1 cellular context compared by ENCODE assay signal in the genomic region with DNA sequence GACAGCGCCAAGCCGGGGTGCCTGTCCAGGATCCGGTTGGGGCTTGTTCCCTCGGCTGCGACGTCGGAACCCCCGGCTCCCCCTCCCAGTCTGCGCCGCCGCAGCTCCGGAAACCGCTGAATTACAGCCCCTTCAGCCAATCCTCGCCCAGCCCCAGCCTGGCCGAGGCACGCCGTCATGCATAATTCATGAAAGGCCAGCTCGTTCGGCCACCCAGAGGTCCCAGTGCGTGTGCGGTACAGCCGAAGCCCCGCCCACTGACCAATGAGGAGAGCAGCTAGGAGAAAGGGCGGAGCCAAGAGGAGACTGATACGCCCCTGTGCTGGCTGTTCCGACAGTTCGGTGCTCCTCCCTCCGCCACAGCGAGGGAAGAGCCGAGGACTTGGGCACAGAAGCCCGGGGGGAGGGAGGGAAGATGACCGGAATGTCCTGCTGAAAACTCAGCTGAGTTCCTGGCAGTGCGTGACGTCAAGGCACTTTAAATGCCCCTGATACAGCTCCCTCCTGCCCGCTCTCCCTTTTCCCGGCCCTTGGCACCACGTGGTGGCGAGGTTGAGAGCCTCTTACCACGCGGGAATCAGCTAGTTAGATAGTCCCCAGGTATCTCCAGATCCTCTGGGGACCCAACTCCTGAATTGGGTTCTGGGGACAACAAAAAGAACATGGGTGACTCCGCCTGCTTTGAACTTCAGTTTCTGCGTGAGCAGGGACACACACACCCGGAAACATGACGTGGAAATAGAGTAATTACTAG.
A peak's percentile ranks its signal among the peaks of the same experiment; 100 is the strongest.
TF ChIP-seq lines count a peak whose summit lies in the region.

A gene (minus strand): TSS at position 62 of the 754 bp plus-strand sequence. CDS start 39,926 bp downstream, outside the sequence.

TF ChIP-seq in HepG2, 621 proteins besides CTCF, POLR2A, EP300 and RAD21 (continued from another document and continues in another):
- TF ChIP-seq HDAC2 (CRISPR knock-in tag; IDR thresholded peaks at IDR 0.05): peak; percentile 98
- no peak; the same call in 1 of the 2 replicates for TF ChIP-seq SSRP1 (CRISPR knock-in tag; IDR thresholded peaks at IDR 0.05)
- no peak; the same call in none of the 2 replicates for TF ChIP-seq HOXA9 (CRISPR knock-in tag; IDR thresholded peaks at IDR 0.05; ENCODE audit: borderline replicate concordance)
- TF ChIP-seq ZNF17 (CRISPR knock-in tag; IDR thresholded peaks at IDR 0.05): no peak
- peak; percentile 83 for TF ChIP-seq ZEB1 (IDR thresholded peaks at IDR 0.05; ENCODE audit: insufficient replicate concordance, low read depth)
- TF ChIP-seq, protein P1, sequence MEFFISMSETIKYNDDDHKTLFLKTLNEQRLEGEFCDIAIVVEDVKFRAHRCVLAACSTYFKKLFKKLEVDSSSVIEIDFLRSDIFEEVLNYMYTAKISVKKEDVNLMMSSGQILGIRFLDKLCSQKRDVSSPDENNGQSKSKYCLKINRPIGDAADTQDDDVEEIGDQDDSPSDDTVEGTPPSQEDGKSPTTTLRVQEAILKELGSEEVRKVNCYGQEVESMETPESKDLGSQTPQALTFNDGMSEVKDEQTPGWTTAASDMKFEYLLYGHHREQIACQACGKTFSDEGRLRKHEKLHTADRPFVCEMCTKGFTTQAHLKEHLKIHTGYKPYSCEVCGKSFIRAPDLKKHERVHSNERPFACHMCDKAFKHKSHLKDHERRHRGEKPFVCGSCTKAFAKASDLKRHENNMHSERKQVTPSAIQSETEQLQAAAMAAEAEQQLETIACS (CRISPR knock-in tag; IDR thresholded peaks at IDR 0.05): no peak
- TF ChIP-seq XRCC5 (optimal IDR thresholded peaks at IDR 0.05; ENCODE audit: low read length): peak; percentile 100
- peak; percentile 99 for TF ChIP-seq HOXA5 (CRISPR knock-in tag; IDR thresholded peaks at IDR 0.05)
- no peak; the same call in 1 of the 2 replicates for TF ChIP-seq MEIS1 (CRISPR knock-in tag; IDR thresholded peaks at IDR 0.05; ENCODE audit: borderline replicate concordance)
- TF ChIP-seq, protein P2, sequence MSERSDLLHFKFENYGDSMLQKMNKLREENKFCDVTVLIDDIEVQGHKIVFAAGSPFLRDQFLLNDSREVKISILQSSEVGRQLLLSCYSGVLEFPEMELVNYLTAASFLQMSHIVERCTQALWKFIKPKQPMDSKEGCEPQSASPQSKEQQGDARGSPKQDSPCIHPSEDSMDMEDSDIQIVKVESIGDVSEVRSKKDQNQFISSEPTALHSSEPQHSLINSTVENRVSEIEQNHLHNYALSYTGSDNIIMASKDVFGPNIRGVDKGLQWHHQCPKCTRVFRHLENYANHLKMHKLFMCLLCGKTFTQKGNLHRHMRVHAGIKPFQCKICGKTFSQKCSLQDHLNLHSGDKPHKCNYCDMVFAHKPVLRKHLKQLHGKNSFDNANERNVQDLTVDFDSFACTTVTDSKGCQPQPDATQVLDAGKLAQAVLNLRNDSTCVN (CRISPR knock-in tag; IDR thresholded peaks at IDR 0.05; ENCODE audit: borderline replicate concordance): peak; percentile 95
- peak; percentile 98 for TF ChIP-seq DMAP1 (CRISPR knock-in tag; IDR thresholded peaks at IDR 0.05)
- TF ChIP-seq TARDBP (CRISPR knock-in tag; IDR thresholded peaks at IDR 0.05): peak; percentile 100
- TF ChIP-seq, protein P3, sequence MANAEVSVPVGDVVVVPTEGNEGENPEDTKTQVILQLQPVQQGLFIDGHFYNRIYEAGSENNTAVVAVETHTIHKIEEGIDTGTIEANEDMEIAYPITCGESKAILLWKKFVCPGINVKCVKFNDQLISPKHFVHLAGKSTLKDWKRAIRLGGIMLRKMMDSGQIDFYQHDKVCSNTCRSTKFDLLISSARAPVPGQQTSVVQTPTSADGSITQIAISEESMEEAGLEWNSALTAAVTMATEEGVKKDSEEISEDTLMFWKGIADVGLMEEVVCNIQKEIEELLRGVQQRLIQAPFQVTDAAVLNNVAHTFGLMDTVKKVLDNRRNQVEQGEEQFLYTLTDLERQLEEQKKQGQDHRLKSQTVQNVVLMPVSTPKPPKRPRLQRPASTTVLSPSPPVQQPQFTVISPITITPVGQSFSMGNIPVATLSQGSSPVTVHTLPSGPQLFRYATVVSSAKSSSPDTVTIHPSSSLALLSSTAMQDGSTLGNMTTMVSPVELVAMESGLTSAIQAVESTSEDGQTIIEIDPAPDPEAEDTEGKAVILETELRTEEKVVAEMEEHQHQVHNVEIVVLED (CRISPR knock-in tag; IDR thresholded peaks at IDR 0.05; ENCODE audit: borderline replicate concordance): peak; percentile 90
- TF ChIP-seq, protein P4, sequence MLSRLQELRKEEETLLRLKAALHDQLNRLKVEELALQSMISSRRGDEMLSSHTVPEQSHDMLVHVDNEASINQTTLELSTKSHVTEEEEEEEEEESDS (CRISPR knock-in tag; IDR thresholded peaks at IDR 0.05; ENCODE audit: borderline replicate concordance): peak; percentile 96
- TF ChIP-seq ISL2 (CRISPR knock-in tag; IDR thresholded peaks at IDR 0.05): peak; percentile 96
- peak; percentile 100 for TF ChIP-seq KDM5A (IDR thresholded peaks at IDR 0.05; ENCODE audit: borderline replicate concordance, low read length)
- TF ChIP-seq, protein P5, sequence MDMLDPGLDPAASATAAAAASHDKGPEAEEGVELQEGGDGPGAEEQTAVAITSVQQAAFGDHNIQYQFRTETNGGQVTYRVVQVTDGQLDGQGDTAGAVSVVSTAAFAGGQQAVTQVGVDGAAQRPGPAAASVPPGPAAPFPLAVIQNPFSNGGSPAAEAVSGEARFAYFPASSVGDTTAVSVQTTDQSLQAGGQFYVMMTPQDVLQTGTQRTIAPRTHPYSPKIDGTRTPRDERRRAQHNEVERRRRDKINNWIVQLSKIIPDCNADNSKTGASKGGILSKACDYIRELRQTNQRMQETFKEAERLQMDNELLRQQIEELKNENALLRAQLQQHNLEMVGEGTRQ (IDR thresholded peaks at IDR 0.05; ENCODE audit: low read depth, low read length): peak; percentile 85
- TF ChIP-seq, protein P5 (CRISPR knock-in tag; IDR thresholded peaks at IDR 0.05; ENCODE audit: borderline replicate concordance): peak; percentile 98
- TF ChIP-seq NR3C1 (CRISPR knock-in tag; IDR thresholded peaks at IDR 0.05): no peak
- no peak; the same call in 1 of the 2 replicates for TF ChIP-seq ZSCAN20 (CRISPR knock-in tag; IDR thresholded peaks at IDR 0.05; ENCODE audit: borderline replicate concordance)
- TF ChIP-seq, protein P6, sequence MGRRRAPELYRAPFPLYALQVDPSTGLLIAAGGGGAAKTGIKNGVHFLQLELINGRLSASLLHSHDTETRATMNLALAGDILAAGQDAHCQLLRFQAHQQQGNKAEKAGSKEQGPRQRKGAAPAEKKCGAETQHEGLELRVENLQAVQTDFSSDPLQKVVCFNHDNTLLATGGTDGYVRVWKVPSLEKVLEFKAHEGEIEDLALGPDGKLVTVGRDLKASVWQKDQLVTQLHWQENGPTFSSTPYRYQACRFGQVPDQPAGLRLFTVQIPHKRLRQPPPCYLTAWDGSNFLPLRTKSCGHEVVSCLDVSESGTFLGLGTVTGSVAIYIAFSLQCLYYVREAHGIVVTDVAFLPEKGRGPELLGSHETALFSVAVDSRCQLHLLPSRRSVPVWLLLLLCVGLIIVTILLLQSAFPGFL (CRISPR knock-in tag; IDR thresholded peaks at IDR 0.05): no peak
- TF ChIP-seq NR2F1 (CRISPR knock-in tag; IDR thresholded peaks at IDR 0.05): peak; percentile 58 to 62; a peak in 3 of 4 replicates
- TF ChIP-seq FOXK2 (IDR thresholded peaks at IDR 0.05): peak; percentile 48; the same call in 1 of the 2 replicates
- peak; percentile 89 for TF ChIP-seq WIZ (CRISPR knock-in tag; IDR thresholded peaks at IDR 0.05)
- peak; percentile 2; the same call in 1 of the 2 replicates for TF ChIP-seq GATA4 (IDR thresholded peaks at IDR 0.05; ENCODE audit: borderline replicate concordance, low read depth)
- peak; percentile 89 for TF ChIP-seq RBFOX2 (IDR thresholded peaks at IDR 0.05; ENCODE audit: low read depth, low read length)
- 0 out of 2 replicates have a peak, but pooled peaks have one; percentile 67 for TF ChIP-seq ZNF572 (CRISPR knock-in tag; IDR thresholded peaks at IDR 0.05)
- TF ChIP-seq TP53 (CRISPR knock-in tag; conservative IDR thresholded peaks at IDR 0.05): peak; percentile 74; the same call in 1 of the 2 replicates
- TF ChIP-seq NR2F2 (IDR thresholded peaks at IDR 0.05; ENCODE audit: borderline replicate concordance, low read depth): peak; percentile 84; the same call in 1 of the 2 replicates
- no peak for TF ChIP-seq ZNF773 (CRISPR knock-in tag; IDR thresholded peaks at IDR 0.05; ENCODE audit: borderline replicate concordance)
- TF ChIP-seq, protein P7, sequence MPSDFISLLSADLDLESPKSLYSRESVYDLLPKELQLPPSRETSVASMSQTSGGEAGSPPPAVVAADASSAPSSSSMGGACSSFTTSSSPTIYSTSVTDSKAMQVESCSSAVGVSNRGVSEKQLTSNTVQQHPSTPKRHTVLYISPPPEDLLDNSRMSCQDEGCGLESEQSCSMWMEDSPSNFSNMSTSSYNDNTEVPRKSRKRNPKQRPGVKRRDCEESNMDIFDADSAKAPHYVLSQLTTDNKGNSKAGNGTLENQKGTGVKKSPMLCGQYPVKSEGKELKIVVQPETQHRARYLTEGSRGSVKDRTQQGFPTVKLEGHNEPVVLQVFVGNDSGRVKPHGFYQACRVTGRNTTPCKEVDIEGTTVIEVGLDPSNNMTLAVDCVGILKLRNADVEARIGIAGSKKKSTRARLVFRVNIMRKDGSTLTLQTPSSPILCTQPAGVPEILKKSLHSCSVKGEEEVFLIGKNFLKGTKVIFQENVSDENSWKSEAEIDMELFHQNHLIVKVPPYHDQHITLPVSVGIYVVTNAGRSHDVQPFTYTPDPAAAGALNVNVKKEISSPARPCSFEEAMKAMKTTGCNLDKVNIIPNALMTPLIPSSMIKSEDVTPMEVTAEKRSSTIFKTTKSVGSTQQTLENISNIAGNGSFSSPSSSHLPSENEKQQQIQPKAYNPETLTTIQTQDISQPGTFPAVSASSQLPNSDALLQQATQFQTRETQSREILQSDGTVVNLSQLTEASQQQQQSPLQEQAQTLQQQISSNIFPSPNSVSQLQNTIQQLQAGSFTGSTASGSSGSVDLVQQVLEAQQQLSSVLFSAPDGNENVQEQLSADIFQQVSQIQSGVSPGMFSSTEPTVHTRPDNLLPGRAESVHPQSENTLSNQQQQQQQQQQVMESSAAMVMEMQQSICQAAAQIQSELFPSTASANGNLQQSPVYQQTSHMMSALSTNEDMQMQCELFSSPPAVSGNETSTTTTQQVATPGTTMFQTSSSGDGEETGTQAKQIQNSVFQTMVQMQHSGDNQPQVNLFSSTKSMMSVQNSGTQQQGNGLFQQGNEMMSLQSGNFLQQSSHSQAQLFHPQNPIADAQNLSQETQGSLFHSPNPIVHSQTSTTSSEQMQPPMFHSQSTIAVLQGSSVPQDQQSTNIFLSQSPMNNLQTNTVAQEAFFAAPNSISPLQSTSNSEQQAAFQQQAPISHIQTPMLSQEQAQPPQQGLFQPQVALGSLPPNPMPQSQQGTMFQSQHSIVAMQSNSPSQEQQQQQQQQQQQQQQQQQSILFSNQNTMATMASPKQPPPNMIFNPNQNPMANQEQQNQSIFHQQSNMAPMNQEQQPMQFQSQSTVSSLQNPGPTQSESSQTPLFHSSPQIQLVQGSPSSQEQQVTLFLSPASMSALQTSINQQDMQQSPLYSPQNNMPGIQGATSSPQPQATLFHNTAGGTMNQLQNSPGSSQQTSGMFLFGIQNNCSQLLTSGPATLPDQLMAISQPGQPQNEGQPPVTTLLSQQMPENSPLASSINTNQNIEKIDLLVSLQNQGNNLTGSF (CRISPR knock-in tag; IDR thresholded peaks at IDR 0.05): peak; percentile 95
- peak; percentile 90 for TF ChIP-seq BCL6 (CRISPR knock-in tag; IDR thresholded peaks at IDR 0.05)
- TF ChIP-seq, protein P8, sequence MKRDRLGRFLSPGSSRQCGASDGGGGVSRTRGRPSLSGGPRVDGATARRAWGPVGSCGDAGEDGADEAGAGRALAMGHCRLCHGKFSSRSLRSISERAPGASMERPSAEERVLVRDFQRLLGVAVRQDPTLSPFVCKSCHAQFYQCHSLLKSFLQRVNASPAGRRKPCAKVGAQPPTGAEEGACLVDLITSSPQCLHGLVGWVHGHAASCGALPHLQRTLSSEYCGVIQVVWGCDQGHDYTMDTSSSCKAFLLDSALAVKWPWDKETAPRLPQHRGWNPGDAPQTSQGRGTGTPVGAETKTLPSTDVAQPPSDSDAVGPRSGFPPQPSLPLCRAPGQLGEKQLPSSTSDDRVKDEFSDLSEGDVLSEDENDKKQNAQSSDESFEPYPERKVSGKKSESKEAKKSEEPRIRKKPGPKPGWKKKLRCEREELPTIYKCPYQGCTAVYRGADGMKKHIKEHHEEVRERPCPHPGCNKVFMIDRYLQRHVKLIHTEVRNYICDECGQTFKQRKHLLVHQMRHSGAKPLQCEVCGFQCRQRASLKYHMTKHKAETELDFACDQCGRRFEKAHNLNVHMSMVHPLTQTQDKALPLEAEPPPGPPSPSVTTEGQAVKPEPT (CRISPR knock-in tag; IDR thresholded peaks at IDR 0.05; ENCODE audit: low read depth): peak; percentile 91
- TF ChIP-seq, protein P9, sequence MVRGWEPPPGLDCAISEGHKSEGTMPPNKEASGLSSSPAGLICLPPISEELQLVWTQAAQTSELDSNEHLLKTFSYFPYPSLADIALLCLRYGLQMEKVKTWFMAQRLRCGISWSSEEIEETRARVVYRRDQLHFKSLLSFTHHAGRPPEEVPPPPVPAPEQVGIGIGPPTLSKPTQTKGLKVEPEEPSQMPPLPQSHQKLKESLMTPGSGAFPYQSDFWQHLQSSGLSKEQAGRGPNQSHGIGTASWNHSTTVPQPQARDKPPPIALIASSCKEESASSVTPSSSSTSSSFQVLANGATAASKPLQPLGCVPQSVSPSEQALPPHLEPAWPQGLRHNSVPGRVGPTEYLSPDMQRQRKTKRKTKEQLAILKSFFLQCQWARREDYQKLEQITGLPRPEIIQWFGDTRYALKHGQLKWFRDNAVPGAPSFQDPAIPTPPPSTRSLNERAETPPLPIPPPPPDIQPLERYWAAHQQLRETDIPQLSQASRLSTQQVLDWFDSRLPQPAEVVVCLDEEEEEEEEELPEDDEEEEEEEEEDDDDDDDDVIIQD (CRISPR knock-in tag; IDR thresholded peaks at IDR 0.05; ENCODE audit: low read depth): peak; percentile 95; the same call in 1 of the 2 replicates
- no peak for TF ChIP-seq ZNF282 (IDR thresholded peaks at IDR 0.05; ENCODE audit: partially characterized antibody)
- TF ChIP-seq KDM4B (CRISPR knock-in tag; IDR thresholded peaks at IDR 0.05): peak; percentile 100
- TF ChIP-seq PHB2 (IDR thresholded peaks at IDR 0.05; ENCODE audit: partially characterized antibody): no peak
- TF ChIP-seq ZNF432 (CRISPR knock-in tag; IDR thresholded peaks at IDR 0.05; ENCODE audit: borderline replicate concordance): no peak
- peak; percentile 98; the same call in 1 of the 2 replicates for TF ChIP-seq GLI4 (CRISPR knock-in tag; IDR thresholded peaks at IDR 0.05; ENCODE audit: borderline replicate concordance)
- TF ChIP-seq, protein P10, sequence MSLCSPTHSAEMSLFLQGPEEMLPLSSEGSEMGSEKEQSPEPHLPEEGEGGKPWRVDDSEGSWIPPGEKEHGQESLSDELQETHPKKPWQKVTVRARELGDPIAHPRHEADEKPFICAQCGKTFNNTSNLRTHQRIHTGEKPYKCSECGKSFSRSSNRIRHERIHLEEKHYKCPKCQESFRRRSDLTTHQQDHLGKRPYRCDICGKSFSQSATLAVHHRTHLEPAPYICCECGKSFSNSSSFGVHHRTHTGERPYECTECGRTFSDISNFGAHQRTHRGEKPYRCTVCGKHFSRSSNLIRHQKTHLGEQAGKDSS (CRISPR knock-in tag; IDR thresholded peaks at IDR 0.05; ENCODE audit: borderline replicate concordance, low read depth): peak; percentile 82
- TF ChIP-seq SP140L (CRISPR knock-in tag; IDR thresholded peaks at IDR 0.05; ENCODE audit: borderline replicate concordance): 0 out of 2 replicates have a peak, but pooled peaks have one; percentile 68
- no peak for TF ChIP-seq SETDB1 (CRISPR knock-in tag; IDR thresholded peaks at IDR 0.05; ENCODE audit: borderline replicate concordance)
